ENCODE assay signal across 8 cellular contexts in the genomic region with DNA sequence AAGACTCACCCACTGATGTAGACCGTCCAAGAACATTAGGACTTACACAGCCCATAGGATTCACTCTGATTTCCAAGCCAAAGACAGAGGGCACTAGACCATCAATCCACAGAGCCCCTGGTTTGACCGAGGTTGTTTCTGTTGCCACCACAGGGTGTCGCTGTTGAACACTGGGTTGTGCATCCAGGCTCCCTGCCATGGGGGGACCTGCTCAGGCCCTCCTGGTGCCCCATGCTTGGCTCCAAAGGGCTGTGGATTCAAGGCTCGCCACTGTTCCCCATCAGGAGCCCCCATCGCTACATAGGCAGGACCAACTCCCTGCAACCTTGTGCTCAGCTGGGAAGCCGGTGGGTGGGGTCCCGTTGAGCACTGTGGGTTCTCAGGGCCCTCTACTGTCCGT.
DNase-seq lines count a peak whose midpoint lies in the region; ATAC-seq and TF ChIP-seq lines count a peak whose summit lies in the region.

No MANE protein-coding gene starts in this region.

- no peak overlapping the region for H3K4me2 ChIP-seq in SK-N-SH

- 0 out of 2 replicates have a peak, but pooled peaks have one; percentile 8 for TF ChIP-seq RAD21 in SK-N-SH (IDR thresholded peaks at IDR 0.05; ENCODE audit: low read length)

- H3K27ac ChIP-seq in SK-N-SH (ENCODE audit: low read depth in 2 of 2, low read length in 1 of 2): no peak overlapping the region
- H3K27ac ChIP-seq in colonic mucosa: no peak overlapping the region
- H3K27ac ChIP-seq in psoas muscle: no peak overlapping the region

- no peaks in the 10 kb centered on the region for H3F3A ChIP-seq in SK-N-SH (replicated peaks; ENCODE audit: insufficient read depth)

- no peak overlapping the region for H2AFZ ChIP-seq in SK-N-SH (ENCODE audit: low read depth)

- no peaks in the 10 kb centered on the region for H3K36me3 ChIP-seq in SK-N-SH (replicated peaks in 1 of 2; ENCODE audit: control insufficient read depth in 1 of 2, insufficient read depth in 2 of 2, low read length in 1 of 2)
- no peaks in the 10 kb centered on the region for H3K36me3 ChIP-seq in colonic mucosa
- H3K36me3 ChIP-seq in psoas muscle (ENCODE audit: insufficient read depth in 1 of 2, low read depth in 1 of 2): no peaks in the 10 kb centered on the region

- POLR2A ChIA-PET in SK-N-SH (lab: Yijun Ruan, JAX): no interaction called here

- H3K9me2 ChIP-seq in SK-N-SH: no peaks in the 10 kb centered on the region

- H3K9ac ChIP-seq in SK-N-SH (no peak overlapping the region), colonic mucosa (ENCODE audit: low read depth in 2 of 2, low read length in 2 of 2) (no peak overlapping the region)

- no peaks in the 10 kb centered on the region for H3K79me2 ChIP-seq in SK-N-SH (ENCODE audit: insufficient read depth)

- peaks cover 10% of the 10 kb centered on the region; the same call in 1 of the 2 replicates for H3K27me3 ChIP-seq in SK-N-SH (ENCODE audit: insufficient read depth)
- H3K27me3 ChIP-seq in colonic mucosa: no peaks in the 10 kb centered on the region
- H3K27me3 ChIP-seq in psoas muscle (ENCODE audit: insufficient read depth in 3 of 3, low read length in 2 of 3): peaks cover 0 to 16% (median 7%) of the 10 kb centered on the region in 3 donors

- CTCF ChIA-PET in SK-N-SH (lab: Yijun Ruan, JAX): interaction anchor here (1.0 to 2.1 kb wide), 3 partner anchors 9 to 246 kb away, joined by 3 to 5 read pairs (median 4); no protein-coding TSS in a partner anchor

- ATAC-seq in SK-N-SH treated with all-trans-retinoic acid at 6 μM for 48 hours (no peak), psoas muscle (no peak), HG03025 (IDR thresholded peaks at IDR 0.05; ENCODE audit: low FRiP score, unreplicated experiment) (no peak)
- no peak for ATAC-seq in activated CD4-positive, CD25-positive, alpha-beta regulatory T cell treated with anti-CD3 and anti-CD28 coated beads, Interleukin-2, amount 50 U/mL, for 24 hours

- intact Hi-C loops in colonic mucosa (cut with DNase I): no loop called here
- intact Hi-C loops in psoas muscle (cut with DNase I): no loop called here

- H3K4me1 ChIP-seq in SK-N-SH (ENCODE audit: control insufficient read depth in 1 of 2, insufficient read depth in 2 of 2, low read depth in 1 of 2, low read length in 1 of 2) (peaks cover 4 to 8% of the 10 kb centered on the region in 2 experiments; a peak in 2 of 4 replicates), colonic mucosa (peaks cover 12% of the 10 kb centered on the region), psoas muscle (no peaks in the 10 kb centered on the region)

- no peak for TF ChIP-seq EP300 in SK-N-SH (IDR thresholded peaks at IDR 0.05; ENCODE audit: borderline replicate concordance in 1 of 2, low read depth in 1 of 2, low read length in 1 of 2)

- no peak overlapping the region for H3K4me3 ChIP-seq in SK-N-SH (ENCODE audit: low read depth in 2 of 2, low read length in 1 of 2)
- no peak overlapping the region for H3K4me3 ChIP-seq in colonic mucosa
- H3K4me3 ChIP-seq in psoas muscle: no peak overlapping the region

- H4K20me1 ChIP-seq in SK-N-SH (ENCODE audit: insufficient read depth): no peaks in the 10 kb centered on the region

- TF ChIP-seq CTCF in SK-N-SH (IDR thresholded peaks at IDR 0.05) (peak; percentile 41), colonic mucosa (IDR thresholded peaks at IDR 0.05) (no peak), psoas muscle (IDR thresholded peaks at IDR 0.05) (peak; percentile 16)

- DNase-seq in SK-N-SH: peak; percentile 58
- peak; percentile 3 for DNase-seq in MV-4-11 (lab: John Stamatoyannopoulos, UW)
- DNase-seq in colonic mucosa: peak; percentile 50
- DNase-seq in psoas muscle: peak in 1 of 2 donors; percentile 30
- no peak for DNase-seq in C1 segment of cervical spinal cord (lab: John Stamatoyannopoulos, UW)

- 62% methylated on average over 6 of the region's 8 CpGs for WGBS in SK-N-SH (ENCODE audit: low lambda C conversion rate)
- 68 to 71% (median 70%) methylated on average over 8 of the region's 8 CpGs for WGBS in psoas muscle, 3 donors

- H3K9me3 ChIP-seq in SK-N-SH (no peaks in the 10 kb centered on the region), colonic mucosa (no peaks in the 10 kb centered on the region), psoas muscle (peaks cover 5% of the 10 kb centered on the region)

TF ChIP-seq in SK-N-SH, 30 proteins besides CTCF, POLR2A, EP300 and RAD21 (continues in another document):
- no peak for TF ChIP-seq RCOR1 (IDR thresholded peaks at IDR 0.05; ENCODE audit: low read length)
- no peak for TF ChIP-seq SMC3 (IDR thresholded peaks at IDR 0.05; ENCODE audit: low read depth, low read length)
- TF ChIP-seq FOXJ3 (CRISPR knock-in tag; IDR thresholded peaks at IDR 0.05): no peak
- no peak for TF ChIP-seq YY1 (IDR thresholded peaks at IDR 0.05; ENCODE audit: low read depth)
- TF ChIP-seq ELF1 (IDR thresholded peaks at IDR 0.05): no peak
- TF ChIP-seq CHD2 (IDR thresholded peaks at IDR 0.05; ENCODE audit: low read length, partially characterized antibody): no peak
- TF ChIP-seq, protein P1, sequence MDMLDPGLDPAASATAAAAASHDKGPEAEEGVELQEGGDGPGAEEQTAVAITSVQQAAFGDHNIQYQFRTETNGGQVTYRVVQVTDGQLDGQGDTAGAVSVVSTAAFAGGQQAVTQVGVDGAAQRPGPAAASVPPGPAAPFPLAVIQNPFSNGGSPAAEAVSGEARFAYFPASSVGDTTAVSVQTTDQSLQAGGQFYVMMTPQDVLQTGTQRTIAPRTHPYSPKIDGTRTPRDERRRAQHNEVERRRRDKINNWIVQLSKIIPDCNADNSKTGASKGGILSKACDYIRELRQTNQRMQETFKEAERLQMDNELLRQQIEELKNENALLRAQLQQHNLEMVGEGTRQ (IDR thresholded peaks at IDR 0.05; ENCODE audit: borderline replicate concordance, low read depth, low read length): no peak
- TF ChIP-seq TEAD4 (IDR thresholded peaks at IDR 0.05; ENCODE audit: borderline replicate concordance, insufficient read depth): no peak
- TF ChIP-seq, protein P2, sequence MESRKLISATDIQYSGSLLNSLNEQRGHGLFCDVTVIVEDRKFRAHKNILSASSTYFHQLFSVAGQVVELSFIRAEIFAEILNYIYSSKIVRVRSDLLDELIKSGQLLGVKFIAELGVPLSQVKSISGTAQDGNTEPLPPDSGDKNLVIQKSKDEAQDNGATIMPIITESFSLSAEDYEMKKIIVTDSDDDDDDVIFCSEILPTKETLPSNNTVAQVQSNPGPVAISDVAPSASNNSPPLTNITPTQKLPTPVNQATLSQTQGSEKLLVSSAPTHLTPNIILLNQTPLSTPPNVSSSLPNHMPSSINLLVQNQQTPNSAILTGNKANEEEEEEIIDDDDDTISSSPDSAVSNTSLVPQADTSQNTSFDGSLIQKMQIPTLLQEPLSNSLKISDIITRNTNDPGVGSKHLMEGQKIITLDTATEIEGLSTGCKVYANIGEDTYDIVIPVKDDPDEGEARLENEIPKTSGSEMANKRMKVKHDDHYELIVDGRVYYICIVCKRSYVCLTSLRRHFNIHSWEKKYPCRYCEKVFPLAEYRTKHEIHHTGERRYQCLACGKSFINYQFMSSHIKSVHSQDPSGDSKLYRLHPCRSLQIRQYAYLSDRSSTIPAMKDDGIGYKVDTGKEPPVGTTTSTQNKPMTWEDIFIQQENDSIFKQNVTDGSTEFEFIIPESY (IDR thresholded peaks at IDR 0.05; ENCODE audit: borderline replicate concordance, low read depth): no peak
- TF ChIP-seq NFIC (IDR thresholded peaks at IDR 0.05; ENCODE audit: borderline replicate concordance): no peak

TF ChIP-seq in SK-N-SH treated with all-trans-retinoic acid at 6 μM for 48 hours, 23 proteins besides CTCF, POLR2A, EP300 and RAD21:
- TF ChIP-seq BACH2 (CRISPR knock-in tag; IDR thresholded peaks at IDR 0.05; ENCODE audit: borderline replicate concordance) (no peak), PPARA (CRISPR knock-in tag; IDR thresholded peaks at IDR 0.05; ENCODE audit: borderline replicate concordance) (no peak)
- TF ChIP-seq, protein P3, sequence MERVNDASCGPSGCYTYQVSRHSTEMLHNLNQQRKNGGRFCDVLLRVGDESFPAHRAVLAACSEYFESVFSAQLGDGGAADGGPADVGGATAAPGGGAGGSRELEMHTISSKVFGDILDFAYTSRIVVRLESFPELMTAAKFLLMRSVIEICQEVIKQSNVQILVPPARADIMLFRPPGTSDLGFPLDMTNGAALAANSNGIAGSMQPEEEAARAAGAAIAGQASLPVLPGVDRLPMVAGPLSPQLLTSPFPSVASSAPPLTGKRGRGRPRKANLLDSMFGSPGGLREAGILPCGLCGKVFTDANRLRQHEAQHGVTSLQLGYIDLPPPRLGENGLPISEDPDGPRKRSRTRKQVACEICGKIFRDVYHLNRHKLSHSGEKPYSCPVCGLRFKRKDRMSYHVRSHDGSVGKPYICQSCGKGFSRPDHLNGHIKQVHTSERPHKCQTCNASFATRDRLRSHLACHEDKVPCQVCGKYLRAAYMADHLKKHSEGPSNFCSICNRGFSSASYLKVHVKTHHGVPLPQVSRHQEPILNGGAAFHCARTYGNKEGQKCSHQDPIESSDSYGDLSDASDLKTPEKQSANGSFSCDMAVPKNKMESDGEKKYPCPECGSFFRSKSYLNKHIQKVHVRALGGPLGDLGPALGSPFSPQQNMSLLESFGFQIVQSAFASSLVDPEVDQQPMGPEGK (CRISPR knock-in tag; IDR thresholded peaks at IDR 0.05; ENCODE audit: borderline replicate concordance): no peak
TF ChIP-seq in SK-N-SH treated with all-trans-retinoic acid at 6 μM for 48 hours: peak in this region for 0.

Comparison
In these comparisons a context has a peak if more than half of its experiments do, and no peak if none do; other contexts are left out.
1. DNase-seq: peak in SK-N-SH (single experiment), MV-4-11 (single experiment) and colonic mucosa (single experiment); none in C1 segment of cervical spinal cord (0 of 14).